In the genomic region with DNA sequence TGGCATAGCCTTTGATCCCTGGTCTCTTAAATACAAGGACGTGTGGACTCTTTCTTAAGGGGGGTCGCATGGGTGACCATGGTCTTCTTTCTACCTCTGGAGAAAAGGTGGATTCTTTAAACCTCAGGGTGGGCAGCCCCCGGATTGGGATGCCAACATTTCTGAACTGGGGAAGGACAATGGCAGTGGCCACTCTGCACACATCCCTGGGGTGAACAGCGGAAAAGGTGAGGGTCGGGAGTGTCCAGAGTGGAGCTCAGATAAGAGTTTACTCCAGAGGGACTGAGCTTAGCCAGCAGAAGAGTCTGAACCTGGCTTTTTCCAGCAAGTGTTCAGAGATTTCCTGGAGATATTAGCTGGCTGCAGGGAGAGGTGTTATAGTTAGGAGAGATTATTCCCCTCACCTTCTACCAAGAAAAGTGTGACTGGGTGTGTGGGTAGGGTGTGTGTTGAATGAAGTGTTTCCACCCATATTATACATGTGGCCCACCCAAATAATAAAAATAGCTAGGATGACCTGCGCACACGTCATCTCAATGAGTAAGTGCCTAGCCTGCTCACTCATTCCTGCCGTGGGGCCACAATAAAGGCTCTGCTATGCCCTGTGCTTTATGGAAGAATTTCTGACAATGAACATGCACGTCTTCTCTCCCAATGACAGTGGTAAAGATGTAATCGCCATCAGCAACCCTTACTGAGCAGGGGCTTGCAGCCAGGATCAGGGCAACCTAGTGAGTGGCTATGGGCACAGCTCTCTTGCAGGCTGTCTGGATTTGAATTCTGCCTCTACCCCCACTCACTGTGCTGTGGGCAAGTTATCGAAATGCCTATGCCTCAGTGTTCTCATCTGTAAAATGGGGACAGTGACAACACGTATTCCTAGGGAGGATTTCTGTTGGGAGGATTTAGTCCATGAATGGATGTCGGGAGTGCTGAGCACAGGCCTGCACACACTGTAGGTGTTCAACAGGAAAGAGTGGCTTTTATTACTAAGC, we compare ENCODE assay signal across 14 cellular contexts.
"Had no signal": no experiment of that assay in that cellular context is flagged by ENCODE, and none has a peak within 500 bp of the region (broad histone marks: within the 10 kb centered on the region; RNA-seq: fewer than 3 reads in every experiment).

No MANE protein-coding gene starts in this region.

- H3K9me3 Mint-ChIP-seq: activated CD4-positive, alpha-beta memory T cell treated with anti-CD3 and anti-CD28 coated beads, Interleukin-2, amount 10 ng/mL, durations not matched to agents 7 days and 5 days; activated naive CD4-positive, alpha-beta T cell treated with anti-CD3 and anti-CD28 coated beads, Interleukin-2, amount 10 ng/mL, durations not matched to agents 7 days and 5 days; nephron; T-cell had no signal

- H3K27me3 ChIP-seq: stomach had no signal

- H3K9me3 ChIP-seq: stomach had no signal

- H3K4me3 ChIP-seq: coronary artery, SK-N-MC, stomach had no signal

- H3K4me3 Mint-ChIP-seq: activated CD4-positive, alpha-beta memory T cell treated with anti-CD3 and anti-CD28 coated beads, Interleukin-2, amount 10 ng/mL, durations not matched to agents 7 days and 5 days; activated naive CD4-positive, alpha-beta T cell treated with anti-CD3 and anti-CD28 coated beads, Interleukin-2, amount 10 ng/mL, durations not matched to agents 7 days and 5 days; nephron; T-cell had no signal

- DNase-seq: activated CD4-positive, alpha-beta memory T cell treated with anti-CD3 and anti-CD28 coated beads, Interleukin-2, amount 10 ng/mL, durations not matched to agents 7 days and 5 days; activated naive CD4-positive, alpha-beta T cell treated with anti-CD3 and anti-CD28 coated beads, Interleukin-2, amount 10 ng/mL, durations not matched to agents 7 days and 5 days; central memory CD4-positive, alpha-beta T cell; effector CD8-positive, alpha-beta T cell; hypothalamus; left cardiac atrium; stimulated activated CD4-positive, alpha-beta T cell treated with anti-CD3 and anti-CD28 coated beads, Interleukin-4, amount 100 ng/mL, for 4 hours; stomach; T-cell; T1000 had no signal

- H3K27ac ChIP-seq: coronary artery, SK-N-MC, stomach, VCaP had no signal

- H3K36me3 ChIP-seq: stomach had no signal

- H3K4me1 Mint-ChIP-seq: activated CD4-positive, alpha-beta memory T cell treated with anti-CD3 and anti-CD28 coated beads, Interleukin-2, amount 10 ng/mL, durations not matched to agents 7 days and 5 days; activated naive CD4-positive, alpha-beta T cell treated with anti-CD3 and anti-CD28 coated beads, Interleukin-2, amount 10 ng/mL, durations not matched to agents 7 days and 5 days; T-cell had no signal

- ATAC-seq: left cardiac atrium, T-cell had no signal

- H3K36me3 Mint-ChIP-seq: activated naive CD4-positive, alpha-beta T cell treated with anti-CD3 and anti-CD28 coated beads, Interleukin-2, amount 10 ng/mL, durations not matched to agents 7 days and 5 days; T-cell had no signal

- H3K27me3 Mint-ChIP-seq: activated CD4-positive, alpha-beta memory T cell treated with anti-CD3 and anti-CD28 coated beads, Interleukin-2, amount 10 ng/mL, durations not matched to agents 7 days and 5 days; T-cell had no signal

- H3K27ac Mint-ChIP-seq: activated CD4-positive, alpha-beta memory T cell treated with anti-CD3 and anti-CD28 coated beads, Interleukin-2, amount 10 ng/mL, durations not matched to agents 7 days and 5 days; activated naive CD4-positive, alpha-beta T cell treated with anti-CD3 and anti-CD28 coated beads, Interleukin-2, amount 10 ng/mL, durations not matched to agents 7 days and 5 days; nephron; T-cell had no signal
